In genomic region chr14:102145395-102145794, GRCh38 we compare ENCODE assay signal across 14 cellular contexts. TPM values are rescaled to one million over a fixed set of nuclear protein-coding genes. Genes with fewer than 3 reads are reported as not detected.
DNase-seq lines count a peak whose midpoint lies in the region; ATAC-seq and TF ChIP-seq lines count a peak whose summit lies in the region.
"Had no signal": no experiment of that assay in that cellular context is flagged by ENCODE, and none has a peak within 500 bp of the region (broad histone marks: within the 10 kb centered on the region; RNA-seq: fewer than 3 reads in every experiment).

No MANE protein-coding gene starts in this region.

- H4K8ac ChIP-seq in trophoblast cell (ENCODE audit: low read depth, low read length), result no peak overlapping the region

- no peaks in the 10 kb centered on the region for H3K4me1 ChIP-seq in trophoblast cell (ENCODE audit: control insufficient read depth in 1 of 2, insufficient read depth in 2 of 2, low read length in 2 of 2)
- H3K4me1 ChIP-seq in CD8-positive, alpha-beta T cell (ENCODE audit: insufficient read depth, low read length), result peaks cover 26% of the 10 kb centered on the region

- no peak overlapping the region for H3K4me3 ChIP-seq in trophoblast cell (ENCODE audit: low read depth, low read length)
- H3K4me3 ChIP-seq in CD8-positive, alpha-beta T cell (ENCODE audit: low read depth, low read length), result no peak overlapping the region
- H3K4me3 ChIP-seq: BLaER1 had no signal

- no CpG with 5 or more reads among the region's 6 CpGs for WGBS in trophoblast cell (ENCODE audit: extremely low coverage, insufficient coverage, insufficient read length)

- peaks cover 2% of the 10 kb centered on the region for H3K36me3 Mint-ChIP-seq in activated naive CD8-positive, alpha-beta T cell
- H3K36me3 Mint-ChIP-seq in activated naive CD8-positive, alpha-beta T cell treated with anti-CD3 and anti-CD28 coated beads, Interleukin-2, amount 50 U/mL, for 24 hours (ENCODE audit: low read depth), result peaks cover 21% of the 10 kb centered on the region
- peaks cover 15% of the 10 kb centered on the region for H3K36me3 Mint-ChIP-seq in effector memory CD8-positive, alpha-beta T cell (ENCODE audit: insufficient read depth)
- peaks cover 38% of the 10 kb centered on the region for H3K36me3 Mint-ChIP-seq in CD8-positive, alpha-beta T cell

- no peak overlapping the region for H2AK5ac ChIP-seq in trophoblast cell (ENCODE audit: low read length)

- H3K14ac ChIP-seq in trophoblast cell (ENCODE audit: low read length), result no peak overlapping the region

- H3K79me1 ChIP-seq in trophoblast cell (ENCODE audit: low read length), result no peaks in the 10 kb centered on the region

- no peak overlapping the region for H3K18ac ChIP-seq in trophoblast cell (ENCODE audit: low read length)

- TF ChIP-seq CTCF in CD8-positive, alpha-beta T cell (IDR thresholded peaks at IDR 0.05), result no peak

- no peak overlapping the region for H3K4me3 Mint-ChIP-seq in activated naive CD8-positive, alpha-beta T cell
- no peak overlapping the region for H3K4me3 Mint-ChIP-seq in activated naive CD8-positive, alpha-beta T cell treated with anti-CD3 and anti-CD28 coated beads, Interleukin-2, amount 50 U/mL, for 24 hours
- no peak overlapping the region for H3K4me3 Mint-ChIP-seq in effector memory CD8-positive, alpha-beta T cell
- H3K4me3 Mint-ChIP-seq in CD8-positive, alpha-beta T cell, result no peak overlapping the region

- H2BK120ac ChIP-seq in trophoblast cell (ENCODE audit: insufficient read depth, low read length, poor library complexity), result no peak overlapping the region

- POLR2A ChIA-PET in CD8-positive, alpha-beta T cell (lab: Charles Lee), result no interaction called here

- ATAC-seq in activated naive CD8-positive, alpha-beta T cell treated with anti-CD3 and anti-CD28 coated beads, Interleukin-2, amount 50 U/mL, for 24 hours, result no peak
- ATAC-seq in effector memory CD8-positive, alpha-beta T cell (replicated peaks), result no peak
- ATAC-seq in CD8-positive, alpha-beta T cell, result no peak
- no peak for ATAC-seq in GM21360 (IDR thresholded peaks at IDR 0.05; ENCODE audit: unreplicated experiment)

- H4K12ac ChIP-seq in trophoblast cell (ENCODE audit: low read depth, low read length), result no peak overlapping the region

- CTCF ChIA-PET in CD8-positive, alpha-beta T cell (lab: Charles Lee), result interaction anchor here (1.0 kb wide), 1 partner anchor 18 kb away, joined by 4 read pairs; no protein-coding TSS in a partner anchor

- peak overlapping the region; percentile 25 for H3K27ac Mint-ChIP-seq in activated naive CD8-positive, alpha-beta T cell
- no peak overlapping the region for H3K27ac Mint-ChIP-seq in activated naive CD8-positive, alpha-beta T cell treated with anti-CD3 and anti-CD28 coated beads, Interleukin-2, amount 50 U/mL, for 24 hours
- peak overlapping the region; percentile 18 to 67 for H3K27ac Mint-ChIP-seq in effector memory CD8-positive, alpha-beta T cell
- no peak overlapping the region for H3K27ac Mint-ChIP-seq in CD8-positive, alpha-beta T cell

- no peak overlapping the region for H3K23ac ChIP-seq in trophoblast cell (ENCODE audit: low read length)

- peak overlapping the region; percentile 66 for H2BK12ac ChIP-seq in trophoblast cell (ENCODE audit: low read length)

- H2AFZ ChIP-seq in trophoblast cell (ENCODE audit: insufficient read depth, low read length, poor library complexity), result no peak overlapping the region

- peak overlapping the region; percentile 98 for H3K4ac ChIP-seq in trophoblast cell (ENCODE audit: low read depth, low read length)

- H3K9me3 ChIP-seq in trophoblast cell (ENCODE audit: insufficient read depth, low read depth, low read length), result no peaks in the 10 kb centered on the region
- no peaks in the 10 kb centered on the region for H3K9me3 ChIP-seq in CD8-positive, alpha-beta T cell (ENCODE audit: low read length)
- H3K9me3 ChIP-seq: BLaER1 had no signal

- H3K9ac ChIP-seq in trophoblast cell (ENCODE audit: low read length), result no peak overlapping the region
- H3K9ac ChIP-seq: BLaER1 had no signal

- H3K36me3 ChIP-seq in trophoblast cell (ENCODE audit: control insufficient read depth in 1 of 2, insufficient read depth in 2 of 2, low read length in 2 of 2), result peaks cover 4 to 5% of the 10 kb centered on the region in 2 experiments
- peaks cover 2% of the 10 kb centered on the region for H3K36me3 ChIP-seq in CD8-positive, alpha-beta T cell (ENCODE audit: insufficient read depth, low read length)

- no peak overlapping the region for H2BK5ac ChIP-seq in trophoblast cell (ENCODE audit: low read depth, low read length, poor library complexity)

- H3K79me2 ChIP-seq in trophoblast cell (ENCODE audit: control insufficient read depth, insufficient read depth, low read length, poor library complexity), result peaks cover 5% of the 10 kb centered on the region

- no peaks in the 10 kb centered on the region for H3K9me3 Mint-ChIP-seq in activated naive CD8-positive, alpha-beta T cell (ENCODE audit: low read depth)
- no peaks in the 10 kb centered on the region for H3K9me3 Mint-ChIP-seq in activated naive CD8-positive, alpha-beta T cell treated with anti-CD3 and anti-CD28 coated beads, Interleukin-2, amount 50 U/mL, for 24 hours
- no peaks in the 10 kb centered on the region for H3K9me3 Mint-ChIP-seq in effector memory CD8-positive, alpha-beta T cell
- H3K9me3 Mint-ChIP-seq in CD8-positive, alpha-beta T cell, result no peaks in the 10 kb centered on the region
- H3K9me3 Mint-ChIP-seq: CD4-positive, CD25-positive, alpha-beta regulatory T cell had no signal

- H3K4me2 ChIP-seq in trophoblast cell (ENCODE audit: low read length), result no peak overlapping the region
- H3K4me2 ChIP-seq: BLaER1 had no signal

- DNase-seq in activated naive CD8-positive, alpha-beta T cell treated with anti-CD3 and anti-CD28 coated beads, Interleukin-2, amount 50 U/mL, for 24 hours, result no peak
- DNase-seq in effector memory CD8-positive, alpha-beta T cell, result no peak
- no peak for DNase-seq in trophoblast cell
- DNase-seq in CD8-positive, alpha-beta T cell, result no peak
- no peak for DNase-seq in activated naive CD4-positive, alpha-beta T cell treated with anti-CD3 and anti-CD28 coated beads, Interleukin-2, amount 50 U/mL, for 16 hours
- DNase-seq: 8988T; AML-193; CD4-positive, CD25-positive, alpha-beta regulatory T cell; DMS79; HCEC 1CT had no signal

- H3K4me1 Mint-ChIP-seq in activated naive CD8-positive, alpha-beta T cell (ENCODE audit: low read depth), result peaks cover 53% of the 10 kb centered on the region
- peaks cover 51% of the 10 kb centered on the region for H3K4me1 Mint-ChIP-seq in activated naive CD8-positive, alpha-beta T cell treated with anti-CD3 and anti-CD28 coated beads, Interleukin-2, amount 50 U/mL, for 24 hours
- peaks cover 30 to 45% of the 10 kb centered on the region in 2 donors for H3K4me1 Mint-ChIP-seq in effector memory CD8-positive, alpha-beta T cell (ENCODE audit: low read depth in 2 of 2)
- peaks cover 51% of the 10 kb centered on the region for H3K4me1 Mint-ChIP-seq in CD8-positive, alpha-beta T cell (ENCODE audit: low read depth)

- no peak overlapping the region for H3K27ac ChIP-seq in trophoblast cell (ENCODE audit: low read depth, low read length)
- no peak overlapping the region for H3K27ac ChIP-seq in CD8-positive, alpha-beta T cell (ENCODE audit: low read depth, low read length)
- H3K27ac ChIP-seq: BLaER1, HL-60 had no signal

- intact Hi-C loops in CD8-positive, alpha-beta T cell (cut with DNase I, micrococcal nuclease), result no loop called here

- H3K27me3 Mint-ChIP-seq in activated naive CD8-positive, alpha-beta T cell, result no peaks in the 10 kb centered on the region
- no peaks in the 10 kb centered on the region for H3K27me3 Mint-ChIP-seq in activated naive CD8-positive, alpha-beta T cell treated with anti-CD3 and anti-CD28 coated beads, Interleukin-2, amount 50 U/mL, for 24 hours
- H3K27me3 Mint-ChIP-seq in effector memory CD8-positive, alpha-beta T cell, result no peaks in the 10 kb centered on the region
- no peaks in the 10 kb centered on the region for H3K27me3 Mint-ChIP-seq in CD8-positive, alpha-beta T cell (ENCODE audit: low read depth)
- H3K27me3 Mint-ChIP-seq: CD4-positive, CD25-positive, alpha-beta regulatory T cell had no signal

- no peak overlapping the region for H4K91ac ChIP-seq in trophoblast cell (ENCODE audit: low read depth, low read length)

- H3K27me3 ChIP-seq in trophoblast cell (ENCODE audit: insufficient read depth, low read length), result no peaks in the 10 kb centered on the region
- no peaks in the 10 kb centered on the region for H3K27me3 ChIP-seq in CD8-positive, alpha-beta T cell (ENCODE audit: insufficient read depth, low read length)
- H3K27me3 ChIP-seq: BLaER1 had no signal

RNA-seq across cellular contexts. Expression of gene WDR20, which starts 5.7 kb away (rescaled TPM):
- 17.9 and 18.4 TPM in 2 replicates for polyA plus RNA-seq in trophoblast cell (2013)
- 10 to 100 TPM; 40.8 to 46.3 TPM for total RNA-seq in CD8-positive, alpha-beta T cell

RNA-seq across cellular contexts. Expression of gene HSP90AA1, which starts 58.6 kb away (rescaled TPM):
- 699 and 726 TPM in 2 replicates for polyA plus RNA-seq in trophoblast cell (2013)
- total RNA-seq in CD8-positive, alpha-beta T cell, result 100 to 1,000 TPM; 532 to 539 TPM

Comparison
In these comparisons a context has a peak if more than half of its experiments do, and no peak if none do; other contexts are left out.
1. H3K27ac Mint-ChIP-seq: peak in activated naive CD8-positive, alpha-beta T cell (single experiment) and effector memory CD8-positive, alpha-beta T cell (2 of 2); none in activated naive CD8-positive, alpha-beta T cell treated with anti-CD3 and anti-CD28 coated beads, Interleukin-2, amount 50 U/mL, for 24 hours (single experiment) and CD8-positive, alpha-beta T cell (single experiment).